ENCODE assay signal across 13 cellular contexts in genomic region chr15:40061212-40061901, GRCh38. TPM values are rescaled to one million over a fixed set of nuclear protein-coding genes. Genes with fewer than 3 reads are reported as not detected.
A peak's percentile ranks its signal among the peaks of the same experiment; 100 is the strongest.
DNase-seq lines count a peak whose midpoint lies in the region; ATAC-seq and TF ChIP-seq lines count a peak whose summit lies in the region.
"Had no signal": no experiment of that assay in that cellular context is flagged by ENCODE, and none has a peak within 500 bp of the region (broad histone marks: within the 10 kb centered on the region; RNA-seq: fewer than 3 reads in every experiment).

No MANE protein-coding gene starts in this region.

- peak; percentile 61 for ATAC-seq in GM19023 (IDR thresholded peaks at IDR 0.05; ENCODE audit: unreplicated experiment)
- peak; percentile 70 for ATAC-seq in HG02884 (IDR thresholded peaks at IDR 0.05; ENCODE audit: unreplicated experiment)
- no peak for ATAC-seq in HG03196 (IDR thresholded peaks at IDR 0.05; ENCODE audit: unreplicated experiment)
- ATAC-seq: foreskin keratinocyte, sciatic nerve had no signal

- DNase-seq in GM10266 (ENCODE audit: extremely low spot score) (peak; percentile 61), NCI-H226 (no peak), NCI-H1694 treated with DMSO at 0.1 percent for 48 hours (lab: John Stamatoyannopoulos, UW) (no peak), colonic mucosa (no peak)
- peak; percentile 57 for DNase-seq in activated CD4-positive, alpha-beta memory T cell treated with anti-CD3 and anti-CD28 coated beads, Interleukin-2, amount 10 ng/mL, durations not matched to agents 7 days and 5 days
- DNase-seq: CD4-positive, CD25-positive, alpha-beta regulatory T cell; foreskin keratinocyte; SK-N-SH had no signal

- H3K4me3 ChIP-seq in colonic mucosa: no peak overlapping the region

- H3K36me3 Mint-ChIP-seq in activated CD4-positive, alpha-beta memory T cell treated with anti-CD3 and anti-CD28 coated beads, Interleukin-2, amount 10 ng/mL, durations not matched to agents 7 days and 5 days (ENCODE audit: low read depth): peaks cover 3% of the 10 kb centered on the region

- intact Hi-C loops in colonic mucosa (cut with DNase I): no loop called here

- CTCF ChIA-PET in activated CD4-positive, alpha-beta memory T cell treated with anti-CD3 and anti-CD28 coated beads, Interleukin-2, amount 10 ng/mL, durations not matched to agents 7 days and 5 days (lab: Charles Lee): interaction anchor here (1.1 to 1.6 kb wide), 2 partner anchors 15 to 43 kb away, joined by 3 to 5 read pairs; no protein-coding TSS in a partner anchor

- no peaks in the 10 kb centered on the region for H3K27me3 Mint-ChIP-seq in activated CD4-positive, alpha-beta memory T cell treated with anti-CD3 and anti-CD28 coated beads, Interleukin-2, amount 10 ng/mL, durations not matched to agents 7 days and 5 days
- H3K27me3 Mint-ChIP-seq: CD4-positive, CD25-positive, alpha-beta regulatory T cell; memory B cell had no signal

- H3K4me1 ChIP-seq in colonic mucosa: no peaks in the 10 kb centered on the region

- no peaks in the 10 kb centered on the region for H3K36me3 ChIP-seq in colonic mucosa

- no peak overlapping the region for H3K27ac Mint-ChIP-seq in activated CD4-positive, alpha-beta memory T cell treated with anti-CD3 and anti-CD28 coated beads, Interleukin-2, amount 10 ng/mL, durations not matched to agents 7 days and 5 days
- H3K27ac Mint-ChIP-seq: CD4-positive, CD25-positive, alpha-beta regulatory T cell; memory B cell had no signal

- H3K4me1 Mint-ChIP-seq in activated CD4-positive, alpha-beta memory T cell treated with anti-CD3 and anti-CD28 coated beads, Interleukin-2, amount 10 ng/mL, durations not matched to agents 7 days and 5 days: peaks cover 32% of the 10 kb centered on the region

- H3K9ac ChIP-seq in colonic mucosa (ENCODE audit: low read depth in 2 of 2, low read length in 2 of 2): no peak overlapping the region
- H3K9ac ChIP-seq: SK-N-SH had no signal

- no peaks in the 10 kb centered on the region for H3K9me3 ChIP-seq in colonic mucosa
- H3K9me3 ChIP-seq: SK-N-SH had no signal

- POLR2A ChIA-PET in activated CD4-positive, alpha-beta memory T cell treated with anti-CD3 and anti-CD28 coated beads, Interleukin-2, amount 10 ng/mL, durations not matched to agents 7 days and 5 days (lab: Charles Lee): interaction anchor here (1.1 to 5.1 kb wide), 3 partner anchors 9 to 46 kb away, joined by 3 to 19 read pairs (median 9); partner anchors contain the start of gene BMF

- no peak for TF ChIP-seq CTCF in GM10266 (IDR thresholded peaks at IDR 0.05; ENCODE audit: control insufficient read depth, insufficient read depth, low read depth, missing control alignments)
- TF ChIP-seq CTCF in colonic mucosa (IDR thresholded peaks at IDR 0.05): no peak

- H3K9me3 Mint-ChIP-seq in activated CD4-positive, alpha-beta memory T cell treated with anti-CD3 and anti-CD28 coated beads, Interleukin-2, amount 10 ng/mL, durations not matched to agents 7 days and 5 days: no peaks in the 10 kb centered on the region
- H3K9me3 Mint-ChIP-seq: memory B cell had no signal

- H3K4me3 Mint-ChIP-seq in activated CD4-positive, alpha-beta memory T cell treated with anti-CD3 and anti-CD28 coated beads, Interleukin-2, amount 10 ng/mL, durations not matched to agents 7 days and 5 days: no peak overlapping the region
- H3K4me3 Mint-ChIP-seq: CD4-positive, CD25-positive, alpha-beta regulatory T cell had no signal

- no peak overlapping the region for H3K27ac ChIP-seq in colonic mucosa
- H3K27ac ChIP-seq: foreskin keratinocyte had no signal

- H3K27me3 ChIP-seq in colonic mucosa: no peaks in the 10 kb centered on the region
- H3K27me3 ChIP-seq: foreskin keratinocyte had no signal

RNA-seq across cellular contexts. Expression of gene SRP14, which starts 22.4 kb away (rescaled TPM):
- total RNA-seq in activated CD4-positive, alpha-beta memory T cell treated with anti-CD3 and anti-CD28 coated beads, Interleukin-2, amount 10 ng/mL, durations not matched to agents 7 days and 5 days: 100 to 1,000 TPM; 150 to 153 TPM
- 100 to 1,000 TPM; 163 to 167 TPM for total RNA-seq in colonic mucosa

RNA-seq across cellular contexts. Expression of gene BMF, which starts 47.3 kb away (rescaled TPM):
- total RNA-seq in activated CD4-positive, alpha-beta memory T cell treated with anti-CD3 and anti-CD28 coated beads, Interleukin-2, amount 10 ng/mL, durations not matched to agents 7 days and 5 days: 10 to 100 TPM; 25.7 to 30.2 TPM
- total RNA-seq in colonic mucosa: 10 to 100 TPM in 1 of 2 donors, 1 to 10 TPM in 1; 5.0 to 11.6 TPM

Comparison
In these comparisons a context has a peak if more than half of its experiments do, and no peak if none do; other contexts are left out.
1. DNase-seq: peak in GM10266 (single experiment) and activated CD4-positive, alpha-beta memory T cell treated with anti-CD3 and anti-CD28 coated beads, Interleukin-2, amount 10 ng/mL, durations not matched to agents 7 days and 5 days (single experiment); none in NCI-H226 (single experiment), NCI-H1694 treated with DMSO at 0.1 percent for 48 hours (single experiment) and colonic mucosa (single experiment).